ENCODE assay signal across 11 cellular contexts in the genomic region with DNA sequence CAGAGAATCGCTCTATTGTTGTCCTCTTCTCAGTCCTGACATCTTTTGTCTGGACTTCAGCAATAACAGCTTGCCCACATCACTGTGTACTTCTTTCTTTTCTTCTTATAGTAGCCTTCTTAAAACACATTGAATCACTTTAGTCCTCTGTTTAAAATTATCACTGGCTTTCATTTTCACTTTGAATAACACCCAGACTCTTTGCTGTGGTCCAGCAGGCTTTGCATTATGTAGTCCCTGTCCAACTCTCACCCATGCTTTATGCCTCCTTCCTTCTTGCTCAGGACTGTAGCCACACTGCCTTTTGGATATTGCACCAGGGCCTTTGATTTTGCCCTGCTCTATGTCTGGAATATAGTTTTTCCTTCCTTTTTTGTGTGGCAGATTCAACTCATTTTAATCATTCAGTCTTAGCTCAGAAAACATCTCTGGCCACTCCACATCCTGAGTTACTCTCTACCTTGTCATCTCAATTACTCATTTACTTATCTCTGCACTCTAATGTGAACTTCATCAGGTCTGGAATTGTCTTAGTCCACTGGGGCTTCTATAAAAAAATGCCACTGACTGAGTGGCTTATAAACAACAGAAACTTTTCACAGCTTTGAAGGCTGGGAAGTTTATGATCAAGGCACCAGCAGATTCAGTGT.
DNase-seq lines count a peak whose midpoint lies in the region; ATAC-seq, FAIRE-seq and TF ChIP-seq lines count a peak whose summit lies in the region.
"Had no signal": no experiment of that assay in that cellular context is flagged by ENCODE, and none has a peak within 500 bp of the region (broad histone marks: within the 10 kb centered on the region; RNA-seq: fewer than 3 reads in every experiment).

No MANE protein-coding gene starts in this region.

- ATAC-seq in HG02870 (IDR thresholded peaks at IDR 0.05; ENCODE audit: unreplicated experiment) (peak; percentile 98), WTC11 (no peak)

- POLR2A ChIA-PET in WTC11 (lab: Charles Lee): no interaction called here

- no peak overlapping the region for H3K27ac ChIP-seq in BLaER1
- H3K27ac ChIP-seq: stomach had no signal

- no peaks in the 10 kb centered on the region for H3K9me3 Mint-ChIP-seq in WTC11

- CTCF ChIA-PET in WTC11 (lab: Charles Lee): no interaction called here

- peaks cover 13% of the 10 kb centered on the region for H3K4me1 Mint-ChIP-seq in WTC11

- H3K4me3 ChIP-seq in BLaER1 (no peak overlapping the region), Loucy (ENCODE audit: low read length, poor library complexity, severe bottlenecking) (peak overlapping the region; percentile 7)
- H3K4me3 ChIP-seq: stomach had no signal

- H3K9me3 ChIP-seq in BLaER1: no peaks in the 10 kb centered on the region
- no peaks in the 10 kb centered on the region for H3K9me3 ChIP-seq in Loucy (ENCODE audit: insufficient read depth, low read depth, low read length)
- H3K9me3 ChIP-seq: stomach had no signal

- no peaks in the 10 kb centered on the region for H4K20me1 ChIP-seq in BLaER1
- no peaks in the 10 kb centered on the region for H4K20me1 ChIP-seq in Loucy (ENCODE audit: insufficient read depth, low read length, poor library complexity, severe bottlenecking)

- no peak overlapping the region for H3K9ac ChIP-seq in BLaER1
- H3K9ac ChIP-seq in Loucy (ENCODE audit: low read depth, low read length, poor library complexity, severe bottlenecking): no peak overlapping the region

- H3K4me2 ChIP-seq in BLaER1 (peak overlapping the region; percentile 23), Loucy (ENCODE audit: low read depth, low read length, poor library complexity, severe bottlenecking) (peak overlapping the region; percentile 49)

- DNase-seq in GM19239 (ENCODE audit: insufficient read length, low spot score) (peak; percentile 17), SW480 (ENCODE audit: low spot score) (no peak), WTC11 (ENCODE audit: low spot score) (no peak), NCI-H345 treated with DMSO at 0.1 percent for 48 hours (lab: John Stamatoyannopoulos, UW; ENCODE audit: unreplicated experiment) (no peak)
- DNase-seq in central memory CD4-positive, alpha-beta T cell: no peak
- DNase-seq: kidney glomerular epithelial cell, NCI-H1092 treated with DMSO at 0.1 percent for 48 hours, stomach had no signal

- H3F3A ChIP-seq in Loucy (ENCODE audit: low read depth): no peaks in the 10 kb centered on the region

- H3K27me3 ChIP-seq in BLaER1: no peaks in the 10 kb centered on the region
- H3K27me3 ChIP-seq in Loucy (ENCODE audit: insufficient read depth, low read length, poor library complexity, severe bottlenecking): no peaks in the 10 kb centered on the region
- H3K27me3 ChIP-seq: stomach had no signal

- TF ChIP-seq CTCF in Loucy (conservative IDR thresholded peaks at IDR 0.05; ENCODE audit: low read length): no peak
- no peak for TF ChIP-seq CTCF in WTC11 (IDR thresholded peaks at IDR 0.05)

- peak; percentile 90 for FAIRE-seq in GM19239 (lab: Jason Lieb, UNC)

- no peak overlapping the region for H3K27ac Mint-ChIP-seq in WTC11

- peak overlapping the region; percentile 82 for H2AFZ ChIP-seq in Loucy (ENCODE audit: low read length)

- no peak overlapping the region for H3K4me3 Mint-ChIP-seq in WTC11

- no peaks in the 10 kb centered on the region for H3K79me2 ChIP-seq in Loucy (ENCODE audit: insufficient read depth, low read length)

- no peaks in the 10 kb centered on the region for H3K27me3 Mint-ChIP-seq in WTC11 (ENCODE audit: low read depth)

- H3K4me1 ChIP-seq in BLaER1: peaks cover 29% of the 10 kb centered on the region
- no peaks in the 10 kb centered on the region for H3K4me1 ChIP-seq in Loucy (ENCODE audit: insufficient read depth, low read length, poor library complexity, severe bottlenecking)

- H3K36me3 Mint-ChIP-seq in WTC11: no peaks in the 10 kb centered on the region

- H3K36me3 ChIP-seq in BLaER1: no peaks in the 10 kb centered on the region
- no peaks in the 10 kb centered on the region for H3K36me3 ChIP-seq in Loucy (ENCODE audit: insufficient read depth, low read length)
- H3K36me3 ChIP-seq: stomach had no signal

- no peaks in the 10 kb centered on the region for H3K9me2 ChIP-seq in Loucy (replicated peaks; ENCODE audit: low read depth, low read length)

TF ChIP-seq in WTC11, 78 proteins besides CTCF, POLR2A, EP300 and RAD21:
- TF ChIP-seq, protein P1, sequence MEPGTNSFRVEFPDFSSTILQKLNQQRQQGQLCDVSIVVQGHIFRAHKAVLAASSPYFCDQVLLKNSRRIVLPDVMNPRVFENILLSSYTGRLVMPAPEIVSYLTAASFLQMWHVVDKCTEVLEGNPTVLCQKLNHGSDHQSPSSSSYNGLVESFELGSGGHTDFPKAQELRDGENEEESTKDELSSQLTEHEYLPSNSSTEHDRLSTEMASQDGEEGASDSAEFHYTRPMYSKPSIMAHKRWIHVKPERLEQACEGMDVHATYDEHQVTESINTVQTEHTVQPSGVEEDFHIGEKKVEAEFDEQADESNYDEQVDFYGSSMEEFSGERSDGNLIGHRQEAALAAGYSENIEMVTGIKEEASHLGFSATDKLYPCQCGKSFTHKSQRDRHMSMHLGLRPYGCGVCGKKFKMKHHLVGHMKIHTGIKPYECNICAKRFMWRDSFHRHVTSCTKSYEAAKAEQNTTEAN (CRISPR knock-in tag; IDR thresholded peaks at IDR 0.05): no peak
- no peak for TF ChIP-seq ZNF317 (CRISPR knock-in tag; IDR thresholded peaks at IDR 0.05; ENCODE audit: borderline replicate concordance, low read depth)
- no peak for TF ChIP-seq GRHL2 (CRISPR knock-in tag; IDR thresholded peaks at IDR 0.05; ENCODE audit: insufficient replicate concordance, severe bottlenecking)
- TF ChIP-seq, protein P2, sequence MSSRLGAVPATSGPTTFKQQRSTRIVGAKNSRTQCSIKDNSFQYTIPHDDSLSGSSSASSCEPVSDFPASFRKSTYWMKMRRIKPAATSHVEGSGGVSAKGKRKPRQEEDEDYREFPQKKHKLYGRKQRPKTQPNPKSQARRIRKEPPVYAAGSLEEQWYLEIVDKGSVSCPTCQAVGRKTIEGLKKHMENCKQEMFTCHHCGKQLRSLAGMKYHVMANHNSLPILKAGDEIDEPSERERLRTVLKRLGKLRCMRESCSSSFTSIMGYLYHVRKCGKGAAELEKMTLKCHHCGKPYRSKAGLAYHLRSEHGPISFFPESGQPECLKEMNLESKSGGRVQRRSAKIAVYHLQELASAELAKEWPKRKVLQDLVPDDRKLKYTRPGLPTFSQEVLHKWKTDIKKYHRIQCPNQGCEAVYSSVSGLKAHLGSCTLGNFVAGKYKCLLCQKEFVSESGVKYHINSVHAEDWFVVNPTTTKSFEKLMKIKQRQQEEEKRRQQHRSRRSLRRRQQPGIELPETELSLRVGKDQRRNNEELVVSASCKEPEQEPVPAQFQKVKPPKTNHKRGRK (CRISPR knock-in tag; IDR thresholded peaks at IDR 0.05; ENCODE audit: borderline replicate concordance): no peak
- no peak for TF ChIP-seq ZNF671 (CRISPR knock-in tag; IDR thresholded peaks at IDR 0.05)
- TF ChIP-seq FOXJ3 (CRISPR knock-in tag; IDR thresholded peaks at IDR 0.05; ENCODE audit: borderline replicate concordance): no peak
- TF ChIP-seq ZNF219 (CRISPR knock-in tag; IDR thresholded peaks at IDR 0.05; ENCODE audit: borderline replicate concordance): no peak
- TF ChIP-seq, protein P3, sequence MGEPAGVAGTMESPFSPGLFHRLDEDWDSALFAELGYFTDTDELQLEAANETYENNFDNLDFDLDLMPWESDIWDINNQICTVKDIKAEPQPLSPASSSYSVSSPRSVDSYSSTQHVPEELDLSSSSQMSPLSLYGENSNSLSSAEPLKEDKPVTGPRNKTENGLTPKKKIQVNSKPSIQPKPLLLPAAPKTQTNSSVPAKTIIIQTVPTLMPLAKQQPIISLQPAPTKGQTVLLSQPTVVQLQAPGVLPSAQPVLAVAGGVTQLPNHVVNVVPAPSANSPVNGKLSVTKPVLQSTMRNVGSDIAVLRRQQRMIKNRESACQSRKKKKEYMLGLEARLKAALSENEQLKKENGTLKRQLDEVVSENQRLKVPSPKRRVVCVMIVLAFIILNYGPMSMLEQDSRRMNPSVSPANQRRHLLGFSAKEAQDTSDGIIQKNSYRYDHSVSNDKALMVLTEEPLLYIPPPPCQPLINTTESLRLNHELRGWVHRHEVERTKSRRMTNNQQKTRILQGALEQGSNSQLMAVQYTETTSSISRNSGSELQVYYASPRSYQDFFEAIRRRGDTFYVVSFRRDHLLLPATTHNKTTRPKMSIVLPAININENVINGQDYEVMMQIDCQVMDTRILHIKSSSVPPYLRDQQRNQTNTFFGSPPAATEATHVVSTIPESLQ (CRISPR knock-in tag; IDR thresholded peaks at IDR 0.05): no peak
- TF ChIP-seq CBFB (CRISPR knock-in tag; IDR thresholded peaks at IDR 0.05; ENCODE audit: low read depth): no peak
- no peak for TF ChIP-seq SMAD4 (CRISPR knock-in tag; IDR thresholded peaks at IDR 0.05)
- TF ChIP-seq RORB (CRISPR knock-in tag; IDR thresholded peaks at IDR 0.05): no peak
- TF ChIP-seq ESRRA (CRISPR knock-in tag; IDR thresholded peaks at IDR 0.05; ENCODE audit: borderline replicate concordance): no peak
- no peak for TF ChIP-seq JUN (CRISPR knock-in tag; IDR thresholded peaks at IDR 0.05)
- TF ChIP-seq, protein P4, sequence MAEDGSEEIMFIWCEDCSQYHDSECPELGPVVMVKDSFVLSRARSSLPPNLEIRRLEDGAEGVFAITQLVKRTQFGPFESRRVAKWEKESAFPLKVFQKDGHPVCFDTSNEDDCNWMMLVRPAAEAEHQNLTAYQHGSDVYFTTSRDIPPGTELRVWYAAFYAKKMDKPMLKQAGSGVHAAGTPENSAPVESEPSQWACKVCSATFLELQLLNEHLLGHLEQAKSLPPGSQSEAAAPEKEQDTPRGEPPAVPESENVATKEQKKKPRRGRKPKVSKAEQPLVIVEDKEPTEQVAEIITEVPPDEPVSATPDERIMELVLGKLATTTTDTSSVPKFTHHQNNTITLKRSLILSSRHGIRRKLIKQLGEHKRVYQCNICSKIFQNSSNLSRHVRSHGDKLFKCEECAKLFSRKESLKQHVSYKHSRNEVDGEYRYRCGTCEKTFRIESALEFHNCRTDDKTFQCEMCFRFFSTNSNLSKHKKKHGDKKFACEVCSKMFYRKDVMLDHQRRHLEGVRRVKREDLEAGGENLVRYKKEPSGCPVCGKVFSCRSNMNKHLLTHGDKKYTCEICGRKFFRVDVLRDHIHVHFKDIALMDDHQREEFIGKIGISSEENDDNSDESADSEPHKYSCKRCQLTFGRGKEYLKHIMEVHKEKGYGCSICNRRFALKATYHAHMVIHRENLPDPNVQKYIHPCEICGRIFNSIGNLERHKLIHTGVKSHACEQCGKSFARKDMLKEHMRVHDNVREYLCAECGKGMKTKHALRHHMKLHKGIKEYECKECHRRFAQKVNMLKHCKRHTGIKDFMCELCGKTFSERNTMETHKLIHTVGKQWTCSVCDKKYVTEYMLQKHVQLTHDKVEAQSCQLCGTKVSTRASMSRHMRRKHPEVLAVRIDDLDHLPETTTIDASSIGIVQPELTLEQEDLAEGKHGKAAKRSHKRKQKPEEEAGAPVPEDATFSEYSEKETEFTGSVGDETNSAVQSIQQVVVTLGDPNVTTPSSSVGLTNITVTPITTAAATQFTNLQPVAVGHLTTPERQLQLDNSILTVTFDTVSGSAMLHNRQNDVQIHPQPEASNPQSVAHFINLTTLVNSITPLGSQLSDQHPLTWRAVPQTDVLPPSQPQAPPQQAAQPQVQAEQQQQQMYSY (CRISPR knock-in tag; IDR thresholded peaks at IDR 0.05): no peak
